Comparison of ENCODE assay signal across 8 cellular contexts in genomic region chr13:78609464-78610205, GRCh38. TPM values are rescaled to one million over a fixed set of nuclear protein-coding genes. Genes with fewer than 3 reads are reported as not detected.
DNase-seq lines count a peak whose midpoint lies in the region; ATAC-seq and TF ChIP-seq lines count a peak whose summit lies in the region.

No MANE protein-coding gene starts in this region.

- no peak for TF ChIP-seq CTCF in colonic mucosa (IDR thresholded peaks at IDR 0.05)
- TF ChIP-seq CTCF in mucosa of descending colon (IDR thresholded peaks at IDR 0.05) = no peak

- H3K9me3 ChIP-seq in colonic mucosa (no peaks in the 10 kb centered on the region), mucosa of descending colon (no peaks in the 10 kb centered on the region)

- peak overlapping the region in 1 of 2 donors; percentile 5 for H3K9ac ChIP-seq in colonic mucosa (ENCODE audit: low read depth in 2 of 2, low read length in 2 of 2)

- H3K4me1 ChIP-seq in colonic mucosa (peaks cover 6% of the 10 kb centered on the region), mucosa of descending colon (ENCODE audit: low read depth) (peaks cover 8% of the 10 kb centered on the region)

- DNase-seq in ACHN = peak; percentile 26
- no peak for DNase-seq in colonic mucosa
- DNase-seq in mucosa of descending colon = no peak
- DNase-seq in NCI-H774 (lab: John Stamatoyannopoulos, UW) = no peak
- no peak for DNase-seq in amygdala (lab: John Stamatoyannopoulos, UW)
- DNase-seq in 8988T = no peak

- peak; percentile 35 for ATAC-seq in HG02642 (IDR thresholded peaks at IDR 0.05; ENCODE audit: poor library complexity, unreplicated experiment)
- ATAC-seq in mucosa of descending colon = peak; percentile 38
- no peak for ATAC-seq in HG02852 (IDR thresholded peaks at IDR 0.05; ENCODE audit: unreplicated experiment)

- H3K36me3 ChIP-seq in colonic mucosa (no peaks in the 10 kb centered on the region), mucosa of descending colon (ENCODE audit: low read depth) (no peaks in the 10 kb centered on the region)

- no peak overlapping the region for H3K27ac ChIP-seq in colonic mucosa

- H3K4me3 ChIP-seq in colonic mucosa (peak overlapping the region; percentile 33), mucosa of descending colon (no peak overlapping the region)

- in situ Hi-C loops in ACHN (cut with HindIII; ENCODE audit: low pct_ligation_motif_present, low pct_unique_long_range_greater_than_20kb, low sequenced_read_pairs) = no loop called here

- intact Hi-C loops in colonic mucosa (cut with DNase I) (loop anchor here (5.0 kb wide), 1 partner anchor 48 kb away; the partner anchor contains the start of gene OBI1), mucosa of descending colon (cut with DNase I, micrococcal nuclease) (no loop called here)

- peaks cover 60% of the 10 kb centered on the region for H3K27me3 ChIP-seq in colonic mucosa

RNA-seq across cellular contexts. Expression of gene POU4F1, which starts 6.3 kb away (rescaled TPM):
- total RNA-seq in colonic mucosa (not detected), mucosa of descending colon (not detected)

RNA-seq across cellular contexts. Expression of gene OBI1, which starts 49.3 kb away (rescaled TPM):
- total RNA-seq in colonic mucosa (1 to 10 TPM; 6.8 to 8.0 TPM), mucosa of descending colon (1 to 10 TPM; 5.2 to 8.1 (median 5.9) TPM)
